Comparison of ENCODE assay signal across 1 cellular context in the genomic region with DNA sequence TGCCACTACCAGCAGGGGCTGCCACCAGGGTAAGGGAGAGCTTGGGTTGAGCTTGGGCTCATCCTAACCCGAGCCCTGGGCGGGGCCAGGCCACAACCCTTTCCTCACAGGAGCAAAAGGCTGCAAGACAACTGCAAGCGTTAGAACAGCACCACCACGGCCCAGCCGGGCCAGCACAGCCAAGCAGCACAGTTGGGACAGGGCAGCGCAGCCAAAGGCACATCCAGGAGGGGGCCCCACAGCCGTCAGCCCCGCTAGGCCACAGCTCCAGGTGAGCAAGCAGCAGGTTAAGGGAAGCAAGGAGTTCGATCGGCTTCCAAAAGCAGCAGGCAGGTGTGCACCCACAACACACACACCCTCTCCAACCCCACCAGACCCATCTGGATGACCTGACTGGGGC.
TF ChIP-seq lines count a peak whose summit lies in the region.

No MANE protein-coding gene starts in this region.

TF ChIP-seq in HCT116, 20 proteins besides CTCF, POLR2A, EP300 and RAD21:
- TF ChIP-seq TCF7L2 (IDR thresholded peaks at IDR 0.05; ENCODE audit: borderline replicate concordance, extremely low read depth, insufficient read depth, insufficient read length) (no peak), ZNF274 (IDR thresholded peaks at IDR 0.05; ENCODE audit: low read depth, low read length) (no peak), EZH2phosphoT487 (IDR thresholded peaks at IDR 0.05; ENCODE audit: borderline replicate concordance) (no peak), POLR2AphosphoS5 (IDR thresholded peaks at IDR 0.05; ENCODE audit: low read depth, low read length) (no peak), JUND (IDR thresholded peaks at IDR 0.05) (no peak), ZFX (IDR thresholded peaks at IDR 0.05) (no peak), ELF1 (IDR thresholded peaks at IDR 0.05; ENCODE audit: borderline replicate concordance, low read depth) (no peak), YY1 (IDR thresholded peaks at IDR 0.05; ENCODE audit: extremely low read depth, insufficient replicate concordance, low read depth, low read length) (no peak), CBX3 (IDR thresholded peaks at IDR 0.05; ENCODE audit: low read depth) (no peak), EZH2 (IDR thresholded peaks at IDR 0.05) (no peak)
- TF ChIP-seq, protein P1, sequence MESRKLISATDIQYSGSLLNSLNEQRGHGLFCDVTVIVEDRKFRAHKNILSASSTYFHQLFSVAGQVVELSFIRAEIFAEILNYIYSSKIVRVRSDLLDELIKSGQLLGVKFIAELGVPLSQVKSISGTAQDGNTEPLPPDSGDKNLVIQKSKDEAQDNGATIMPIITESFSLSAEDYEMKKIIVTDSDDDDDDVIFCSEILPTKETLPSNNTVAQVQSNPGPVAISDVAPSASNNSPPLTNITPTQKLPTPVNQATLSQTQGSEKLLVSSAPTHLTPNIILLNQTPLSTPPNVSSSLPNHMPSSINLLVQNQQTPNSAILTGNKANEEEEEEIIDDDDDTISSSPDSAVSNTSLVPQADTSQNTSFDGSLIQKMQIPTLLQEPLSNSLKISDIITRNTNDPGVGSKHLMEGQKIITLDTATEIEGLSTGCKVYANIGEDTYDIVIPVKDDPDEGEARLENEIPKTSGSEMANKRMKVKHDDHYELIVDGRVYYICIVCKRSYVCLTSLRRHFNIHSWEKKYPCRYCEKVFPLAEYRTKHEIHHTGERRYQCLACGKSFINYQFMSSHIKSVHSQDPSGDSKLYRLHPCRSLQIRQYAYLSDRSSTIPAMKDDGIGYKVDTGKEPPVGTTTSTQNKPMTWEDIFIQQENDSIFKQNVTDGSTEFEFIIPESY (IDR thresholded peaks at IDR 0.05; ENCODE audit: extremely low read depth, insufficient replicate concordance, low read length) = no peak
- TF ChIP-seq, protein P2, sequence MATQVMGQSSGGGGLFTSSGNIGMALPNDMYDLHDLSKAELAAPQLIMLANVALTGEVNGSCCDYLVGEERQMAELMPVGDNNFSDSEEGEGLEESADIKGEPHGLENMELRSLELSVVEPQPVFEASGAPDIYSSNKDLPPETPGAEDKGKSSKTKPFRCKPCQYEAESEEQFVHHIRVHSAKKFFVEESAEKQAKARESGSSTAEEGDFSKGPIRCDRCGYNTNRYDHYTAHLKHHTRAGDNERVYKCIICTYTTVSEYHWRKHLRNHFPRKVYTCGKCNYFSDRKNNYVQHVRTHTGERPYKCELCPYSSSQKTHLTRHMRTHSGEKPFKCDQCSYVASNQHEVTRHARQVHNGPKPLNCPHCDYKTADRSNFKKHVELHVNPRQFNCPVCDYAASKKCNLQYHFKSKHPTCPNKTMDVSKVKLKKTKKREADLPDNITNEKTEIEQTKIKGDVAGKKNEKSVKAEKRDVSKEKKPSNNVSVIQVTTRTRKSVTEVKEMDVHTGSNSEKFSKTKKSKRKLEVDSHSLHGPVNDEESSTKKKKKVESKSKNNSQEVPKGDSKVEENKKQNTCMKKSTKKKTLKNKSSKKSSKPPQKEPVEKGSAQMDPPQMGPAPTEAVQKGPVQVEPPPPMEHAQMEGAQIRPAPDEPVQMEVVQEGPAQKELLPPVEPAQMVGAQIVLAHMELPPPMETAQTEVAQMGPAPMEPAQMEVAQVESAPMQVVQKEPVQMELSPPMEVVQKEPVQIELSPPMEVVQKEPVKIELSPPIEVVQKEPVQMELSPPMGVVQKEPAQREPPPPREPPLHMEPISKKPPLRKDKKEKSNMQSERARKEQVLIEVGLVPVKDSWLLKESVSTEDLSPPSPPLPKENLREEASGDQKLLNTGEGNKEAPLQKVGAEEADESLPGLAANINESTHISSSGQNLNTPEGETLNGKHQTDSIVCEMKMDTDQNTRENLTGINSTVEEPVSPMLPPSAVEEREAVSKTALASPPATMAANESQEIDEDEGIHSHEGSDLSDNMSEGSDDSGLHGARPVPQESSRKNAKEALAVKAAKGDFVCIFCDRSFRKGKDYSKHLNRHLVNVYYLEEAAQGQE (IDR thresholded peaks at IDR 0.05; ENCODE audit: low read depth) = no peak
